15 cellular contexts compared by ENCODE assay signal in genomic region chr20:45759921-45760320, GRCh38. TPM values are rescaled to one million over a fixed set of nuclear protein-coding genes. Genes with fewer than 3 reads are reported as not detected.
DNase-seq lines count a peak whose midpoint lies in the region; ATAC-seq, FAIRE-seq and TF ChIP-seq lines count a peak whose summit lies in the region.
"Not testable (repeated sequence)": the region's sequence is repeated elsewhere in the genome, so short reads cannot be mapped to it uniquely, and the experiment has no call there.
"Had no signal": no experiment of that assay in that cellular context is flagged by ENCODE, and none has a peak within 500 bp of the region (broad histone marks: within the 10 kb centered on the region; RNA-seq: fewer than 3 reads in every experiment).

No MANE protein-coding gene starts in this region.

- peaks cover 33% of the 10 kb centered on the region; the same call in 1 of the 2 replicates for H3K36me3 ChIP-seq in HUES6 (ENCODE audit: control insufficient read depth, insufficient read depth, low read length)
- not testable (repeated sequence) for H3K36me3 ChIP-seq in endodermal cell (ENCODE audit: control insufficient read depth, insufficient read depth, low read length); mesendoderm (ENCODE audit: control insufficient read depth, insufficient read depth, low read length)

- not testable (repeated sequence) for H3K4me3 Mint-ChIP-seq in endodermal cell

- TF ChIP-seq CTCF in A549 (IDR thresholded peaks at IDR 0.05); endodermal cell (conservative IDR thresholded peaks at IDR 0.05): not testable (repeated sequence)

- H2BK15ac ChIP-seq in mesendoderm (replicated peaks; ENCODE audit: low read depth) = not testable (repeated sequence)

- H3K79me2 ChIP-seq in mesendoderm (ENCODE audit: control insufficient read depth, insufficient read depth, low read length) = not testable (repeated sequence)

- not testable (repeated sequence) for H3K4me1 ChIP-seq in A549; endodermal cell (ENCODE audit: control insufficient read depth, insufficient read depth, low read length); mesendoderm (ENCODE audit: control insufficient read depth, low read depth, low read length)
- H3K4me1 ChIP-seq in HUES6 (ENCODE audit: control insufficient read depth, insufficient read depth, low read length) = peaks cover 12% of the 10 kb centered on the region

- H3K27me3 ChIP-seq in HUES6 (ENCODE audit: control insufficient read depth, insufficient read depth, low read length); endodermal cell (ENCODE audit: control insufficient read depth, insufficient read depth, low read length, poor library complexity, severe bottlenecking); mesendoderm (ENCODE audit: insufficient read depth, low read length, poor library complexity): not testable (repeated sequence)

- not testable (repeated sequence) for H3K56ac ChIP-seq in mesendoderm (ENCODE audit: low read length)

- H2BK5ac ChIP-seq in mesendoderm (ENCODE audit: low read length) = not testable (repeated sequence)

- H3K9ac ChIP-seq in HUES6 (ENCODE audit: low read length) = peak overlapping the region; percentile 99
- not testable (repeated sequence) for H3K9ac ChIP-seq in endodermal cell (ENCODE audit: extremely low read depth, low read length, poor library complexity, severe bottlenecking); mesendoderm (ENCODE audit: low read length)

- H2AK5ac ChIP-seq in mesendoderm (ENCODE audit: low read length) = not testable (repeated sequence)

- H3K4me1 Mint-ChIP-seq in endodermal cell = not testable (repeated sequence)

- not testable (repeated sequence) for H3K27me3 Mint-ChIP-seq in endodermal cell (ENCODE audit: insufficient read depth)

- H4K8ac ChIP-seq in mesendoderm (ENCODE audit: low read depth, low read length) = not testable (repeated sequence)

- POLR2A ChIA-PET in A549 (lab: Yijun Ruan, JAX) = not testable (repeated sequence)

- H3K36me3 Mint-ChIP-seq in endodermal cell (ENCODE audit: low read depth) = peaks cover 33% of the 10 kb centered on the region

- H3K4ac ChIP-seq in mesendoderm (ENCODE audit: low read depth, low read length) = not testable (repeated sequence)

- not testable (repeated sequence) for H3K4me3 ChIP-seq in A549; mesendoderm (ENCODE audit: low read length)
- H3K4me3 ChIP-seq in HUES6 (ENCODE audit: low read depth, low read length) (peak overlapping the region; percentile 71; the same call in 1 of the 2 replicates), endodermal cell (ENCODE audit: low read length) (peak overlapping the region; percentile 35)

- H3K18ac ChIP-seq in mesendoderm (ENCODE audit: low read length) = peak overlapping the region; percentile 18

- TF ChIP-seq POLR2A in A549 (IDR thresholded peaks at IDR 0.05; ENCODE audit: low read length) = not testable (repeated sequence)

- FAIRE-seq in A549 (lab: Jason Lieb, UNC) = not testable (repeated sequence)

- H4K5ac ChIP-seq in mesendoderm (ENCODE audit: low read length) = not testable (repeated sequence)

- WGBS in A549 (ENCODE audit: missing lambda C conversion rate) = 6% methylated on average over 8 of the region's 8 CpGs
- 79 to 97% methylated on average over 6 to 8 of the region's 8 CpGs for WGBS in endodermal cell (ENCODE audit: insufficient coverage in 1 of 2, insufficient read length in 1 of 2), 2 experiments
- no CpG with 5 or more reads among the region's 8 CpGs for WGBS in mesendoderm (ENCODE audit: extremely low coverage, insufficient coverage, low lambda C conversion rate)

- not testable (repeated sequence) for H2BK120ac ChIP-seq in mesendoderm (ENCODE audit: low read depth, low read length)

- DNase-seq in A549 (ENCODE audit: low read depth in 1 of 2, low spot score in 1 of 2); endodermal cell; mesendoderm: not testable (repeated sequence)
- peak; percentile 28 for DNase-seq in activated CD8-positive, alpha-beta memory T cell treated with anti-CD3 and anti-CD28 coated beads for 24 hours

- CTCF ChIA-PET in A549 (lab: Yijun Ruan, JAX) = not testable (repeated sequence)

- TF ChIP-seq RAD21 in A549 (conservative IDR thresholded peaks at IDR 0.05 in 1 of 2, IDR thresholded peaks at IDR 0.05 in 1 of 2) = not testable (repeated sequence)

- peaks cover 24% of the 10 kb centered on the region for H3K9me3 Mint-ChIP-seq in endodermal cell

- TF ChIP-seq EP300 in A549 (IDR thresholded peaks at IDR 0.05) = not testable (repeated sequence)

- ATAC-seq in A549 = not testable (repeated sequence)

- H3K9me3 ChIP-seq in A549 = not testable (repeated sequence)
- H3K9me3 ChIP-seq in HUES6 (ENCODE audit: control insufficient read depth, insufficient read depth, low read depth, low read length) (peaks cover 19% of the 10 kb centered on the region), endodermal cell (ENCODE audit: control insufficient read depth, low read length) (peaks cover 64% of the 10 kb centered on the region)

- H3K27ac Mint-ChIP-seq in endodermal cell = not testable (repeated sequence)

- H3K27ac ChIP-seq in A549; endodermal cell (ENCODE audit: low read depth, low read length); mesendoderm (ENCODE audit: low read depth, low read length): not testable (repeated sequence)
- peak overlapping the region; percentile 90; the same call in 1 of the 2 replicates for H3K27ac ChIP-seq in HUES6 (ENCODE audit: low read depth, low read length)

- H3K23ac ChIP-seq in mesendoderm (ENCODE audit: low read length) = not testable (repeated sequence)

- H3K79me1 ChIP-seq in mesendoderm (ENCODE audit: low read length) = not testable (repeated sequence)

- H3K4me2 ChIP-seq in A549 = peak overlapping the region; percentile 38
- not testable (repeated sequence) for H3K4me2 ChIP-seq in mesendoderm (ENCODE audit: low read length)

RNA-seq across cellular contexts. Expression of gene WFDC3, which starts 31.8 kb away (rescaled TPM):
- polyA plus RNA-seq in A549 (2011; rRNA removed) (0.34 TPM in 1 of 2 replicates, not detected in the other), A549 (2017; fragmentation: RNase III; extraction: RNeasy Plus Mini Kit Qiagen cat#74134 plus additional on column Dnase treatment) (not detected in 3 replicates)
- 0.15 TPM in 1 of 2 replicates, not detected in the other for polyA plus RNA-seq in A549 (2012; cell fraction: cytosol; rRNA removed)
- polyA plus RNA-seq in A549 (2012; cell fraction: nucleus; rRNA removed) = not detected in 2 replicates
- polyA minus RNA-seq in A549 (2011; rRNA and poly(A)+ RNA removed) = not detected in 2 replicates
- total RNA-seq in endodermal cell = under 1 TPM in 1 of 2 donors, not detected in 1; 0.66 TPM
- not detected for polyA plus RNA-seq in endodermal cell (2013, experiment 1 of 2)
- polyA plus RNA-seq in endodermal cell (2013, experiment 2 of 2) = not detected
- polyA plus RNA-seq in mesendoderm (2013, experiment 1 of 2) = 0.27 TPM
- polyA plus RNA-seq in mesendoderm (2013, experiment 2 of 2) = 0.29 TPM
- total RNA-seq: A673; CD4-positive, alpha-beta memory T cell; CD4-positive, CD25-positive, alpha-beta regulatory T cell; CD8-positive, alpha-beta memory T cell; G401; GM12878 had no signal
- polyA plus RNA-seq: CD4-positive, alpha-beta memory T cell; CD4-positive, CD25-positive, alpha-beta regulatory T cell; CD8-positive, alpha-beta memory T cell had no signal

RNA-seq across cellular contexts. Expression of gene DNTTIP1, which starts 31.8 kb away (rescaled TPM):
- polyA plus RNA-seq in A549 (2011; rRNA removed) = 34.1 and 38.3 TPM in 2 replicates
- 46.2 and 46.3 TPM in 2 replicates for polyA plus RNA-seq in A549 (2012; cell fraction: cytosol; rRNA removed)
- 27.2 TPM in 2 replicates for polyA plus RNA-seq in A549 (2012; cell fraction: nucleus; rRNA removed)
- 24.9 to 26.0 TPM (median 25.3 TPM) in 3 replicates for polyA plus RNA-seq in A549 (2017; fragmentation: RNase III; extraction: RNeasy Plus Mini Kit Qiagen cat#74134 plus additional on column Dnase treatment)
- 18.0 and 19.0 TPM in 2 replicates for polyA minus RNA-seq in A549 (2011; rRNA and poly(A)+ RNA removed)
- total RNA-seq in endodermal cell = 10 to 100 TPM; 31.5 to 36.1 TPM
- 46.4 TPM for polyA plus RNA-seq in endodermal cell (2013, experiment 1 of 2)
- polyA plus RNA-seq in endodermal cell (2013, experiment 2 of 2) = 43.3 TPM
- 55.5 TPM for polyA plus RNA-seq in mesendoderm (2013, experiment 1 of 2)
- 56.2 TPM for polyA plus RNA-seq in mesendoderm (2013, experiment 2 of 2)

RNA-seq across cellular contexts. Expression of gene SPINT4, which starts 37.8 kb away (rescaled TPM):
- polyA plus RNA-seq in A549 (2011; rRNA removed) (not detected in 2 replicates), A549 (2017; fragmentation: RNase III; extraction: RNeasy Plus Mini Kit Qiagen cat#74134 plus additional on column Dnase treatment) (not detected in 3 replicates)
- polyA plus RNA-seq in A549 (2012; cell fraction: cytosol; rRNA removed) = not detected in 2 replicates
- not detected in 2 replicates for polyA plus RNA-seq in A549 (2012; cell fraction: nucleus; rRNA removed)
- polyA minus RNA-seq in A549 (2011; rRNA and poly(A)+ RNA removed) = not detected in 2 replicates
- not detected for total RNA-seq in endodermal cell
- polyA plus RNA-seq in endodermal cell (2013, experiment 1 of 2) = not detected
- not detected for polyA plus RNA-seq in endodermal cell (2013, experiment 2 of 2)
- polyA plus RNA-seq in mesendoderm (2013, experiment 1 of 2) = not detected
- polyA plus RNA-seq in mesendoderm (2013, experiment 2 of 2) = not detected
- total RNA-seq: A172; A673; CD4-positive, alpha-beta memory T cell; CD4-positive, CD25-positive, alpha-beta regulatory T cell; CD8-positive, alpha-beta memory T cell; Daoy; G401; GM12878 had no signal
- polyA plus RNA-seq: AG04450; CD14-positive monocyte; CD4-positive, alpha-beta memory T cell; CD4-positive, CD25-positive, alpha-beta regulatory T cell; CD8-positive, alpha-beta memory T cell; GM12878 had no signal

RNA-seq across cellular contexts. Expression of gene UBE2C, which starts 52.5 kb away (rescaled TPM):
- polyA plus RNA-seq in A549 (2011; rRNA removed) (123 and 137 TPM in 2 replicates), A549 (2017; fragmentation: RNase III; extraction: RNeasy Plus Mini Kit Qiagen cat#74134 plus additional on column Dnase treatment) (188 to 212 TPM (median 189 TPM) in 3 replicates)
- 271 and 292 TPM in 2 replicates for polyA plus RNA-seq in A549 (2012; cell fraction: cytosol; rRNA removed)
- polyA plus RNA-seq in A549 (2012; cell fraction: nucleus; rRNA removed) = 143 and 191 TPM in 2 replicates
- polyA minus RNA-seq in A549 (2011; rRNA and poly(A)+ RNA removed) = 91.9 and 141 TPM in 2 replicates
- total RNA-seq in endodermal cell = 100 to 1,000 TPM; 139 to 216 TPM
- 322 TPM for polyA plus RNA-seq in endodermal cell (2013, experiment 1 of 2)
- polyA plus RNA-seq in endodermal cell (2013, experiment 2 of 2) = 323 TPM
- polyA plus RNA-seq in mesendoderm (2013, experiment 1 of 2) = 442 TPM
- 450 TPM for polyA plus RNA-seq in mesendoderm (2013, experiment 2 of 2)
- polyA plus RNA-seq: CD8-positive, alpha-beta memory T cell had no signal

RNA-seq across cellular contexts. Expression of gene WFDC10B, which starts 55.1 kb away (rescaled TPM):
- not detected in 2 replicates for polyA plus RNA-seq in A549 (2011; rRNA removed)
- not detected in 2 replicates for polyA plus RNA-seq in A549 (2012; cell fraction: cytosol; rRNA removed)
- not detected in 2 replicates for polyA plus RNA-seq in A549 (2012; cell fraction: nucleus; rRNA removed)
- not detected in 3 replicates for polyA plus RNA-seq in A549 (2017; fragmentation: RNase III; extraction: RNeasy Plus Mini Kit Qiagen cat#74134 plus additional on column Dnase treatment)
- polyA minus RNA-seq in A549 (2011; rRNA and poly(A)+ RNA removed) = not detected in 2 replicates
- not detected for total RNA-seq in endodermal cell
- not detected for polyA plus RNA-seq in endodermal cell (2013, experiment 1 of 2)
- polyA plus RNA-seq in endodermal cell (2013, experiment 2 of 2) = not detected
- 0.91 TPM for polyA plus RNA-seq in mesendoderm (2013, experiment 1 of 2)
- 0.55 TPM for polyA plus RNA-seq in mesendoderm (2013, experiment 2 of 2)
- total RNA-seq: A172; A673; CD4-positive, alpha-beta memory T cell; CD4-positive, CD25-positive, alpha-beta regulatory T cell; CD8-positive, alpha-beta memory T cell; Daoy; G401; GM12878 had no signal
- polyA plus RNA-seq: AG04450; CD14-positive monocyte; CD4-positive, alpha-beta memory T cell; CD4-positive, CD25-positive, alpha-beta regulatory T cell; CD8-positive, alpha-beta memory T cell; GM12878 had no signal
